14 cellular contexts compared by ENCODE assay signal in genomic region chr4:14111730-14112171, GRCh38.
DNase-seq lines count a peak whose midpoint lies in the region; FAIRE-seq and TF ChIP-seq lines count a peak whose summit lies in the region.
"Had no signal": no experiment of that assay in that cellular context is flagged by ENCODE, and none has a peak within 500 bp of the region (broad histone marks: within the 10 kb centered on the region; RNA-seq: fewer than 3 reads in every experiment).

No MANE protein-coding gene starts in this region.

- no peaks in the 10 kb centered on the region for H4K20me1 ChIP-seq in astrocyte (ENCODE audit: insufficient read depth, low read length)
- H4K20me1 ChIP-seq: BLaER1 had no signal

- peak; percentile 89 for FAIRE-seq in astrocyte (lab: Jason Lieb, UNC)
- FAIRE-seq: G401.6, islet of Langerhans had no signal

- H3K4me3 Mint-ChIP-seq in astrocyte (ENCODE audit: unreplicated experiment) = no peak overlapping the region
- H3K4me3 Mint-ChIP-seq in progenitor cell of endocrine pancreas (ENCODE audit: low read depth) = no peak overlapping the region

- intact Hi-C loops in cardiac septum (cut with DNase I) = no loop called here
- intact Hi-C loops in uterus (cut with DNase I; ENCODE audit: low total_unique reads) = no loop called here

- H3K27ac Mint-ChIP-seq in astrocyte (ENCODE audit: unreplicated experiment) = no peak overlapping the region
- no peak overlapping the region for H3K27ac Mint-ChIP-seq in progenitor cell of endocrine pancreas

- peak overlapping the region; percentile 79 for H3K4me2 ChIP-seq in astrocyte (ENCODE audit: low read length)
- H3K4me2 ChIP-seq: BLaER1 had no signal

- peaks cover 4% of the 10 kb centered on the region for H3K4me1 ChIP-seq in astrocyte (ENCODE audit: insufficient read depth, low read length)
- no peaks in the 10 kb centered on the region for H3K4me1 ChIP-seq in uterus
- H3K4me1 ChIP-seq: BLaER1, body of pancreas, SJCRH30 had no signal

- no peak overlapping the region for H3K27ac ChIP-seq in astrocyte (ENCODE audit: low read depth, low read length)
- no peak overlapping the region for H3K27ac ChIP-seq in uterus
- H3K27ac ChIP-seq: BLaER1, body of pancreas, SJCRH30 had no signal

- H3K9me3 ChIP-seq in astrocyte (ENCODE audit: insufficient read depth, low read depth, low read length) (no peaks in the 10 kb centered on the region), uterus (no peaks in the 10 kb centered on the region)
- H3K9me3 ChIP-seq: body of pancreas, SJCRH30 had no signal

- H3K27me3 Mint-ChIP-seq in astrocyte (ENCODE audit: low read depth, unreplicated experiment) = no peaks in the 10 kb centered on the region
- no peaks in the 10 kb centered on the region for H3K27me3 Mint-ChIP-seq in progenitor cell of endocrine pancreas

- peak overlapping the region; percentile 54 for H3K9ac ChIP-seq in astrocyte (ENCODE audit: low read length)
- H3K9ac ChIP-seq: BLaER1 had no signal

- H3K9me3 Mint-ChIP-seq in astrocyte (ENCODE audit: unreplicated experiment) (peaks cover 2% of the 10 kb centered on the region), progenitor cell of endocrine pancreas (ENCODE audit: low read depth) (peaks cover 9% of the 10 kb centered on the region)

- H3K79me2 ChIP-seq in astrocyte (ENCODE audit: insufficient read depth, low read length) = no peaks in the 10 kb centered on the region

- no peak for TF ChIP-seq CTCF in AG09309 (IDR thresholded peaks at IDR 0.05; ENCODE audit: control insufficient read depth, insufficient read depth, low read depth, low read length, missing control alignments)
- no peak for TF ChIP-seq CTCF in astrocyte (IDR thresholded peaks at IDR 0.05; ENCODE audit: insufficient read depth, low read depth, low read length)
- TF ChIP-seq CTCF in progenitor cell of endocrine pancreas (IDR thresholded peaks at IDR 0.05; ENCODE audit: unreplicated experiment) = no peak
- TF ChIP-seq CTCF in uterus (IDR thresholded peaks at IDR 0.05) = no peak

- H3K27me3 ChIP-seq in astrocyte (ENCODE audit: insufficient read depth, low read length) (no peaks in the 10 kb centered on the region), uterus (no peaks in the 10 kb centered on the region)
- H3K27me3 ChIP-seq: BLaER1, body of pancreas, SJCRH30 had no signal

- H3K4me1 Mint-ChIP-seq in astrocyte (ENCODE audit: low read depth, unreplicated experiment) (peaks cover 5% of the 10 kb centered on the region), progenitor cell of endocrine pancreas (ENCODE audit: low read depth) (peaks cover 2% of the 10 kb centered on the region)

- H3K36me3 ChIP-seq in astrocyte (ENCODE audit: insufficient read depth, low read length) (no peaks in the 10 kb centered on the region), uterus (no peaks in the 10 kb centered on the region)
- H3K36me3 ChIP-seq: BLaER1, SJCRH30 had no signal

- H3K4me3 ChIP-seq in AG09309 (ENCODE audit: control insufficient read depth, low read depth, low read length) = peak overlapping the region; percentile 2; the same call in 1 of the 2 replicates
- peak overlapping the region; percentile 32 for H3K4me3 ChIP-seq in astrocyte (ENCODE audit: insufficient read depth, low read depth, low read length)
- H3K4me3 ChIP-seq in uterus = no peak overlapping the region
- H3K4me3 ChIP-seq: BLaER1, body of pancreas, SJCRH30 had no signal

- H3K36me3 Mint-ChIP-seq in astrocyte (ENCODE audit: low read depth, unreplicated experiment) (no peaks in the 10 kb centered on the region), progenitor cell of endocrine pancreas (ENCODE audit: insufficient read depth) (no peaks in the 10 kb centered on the region)

- TF ChIP-seq POLR2A in uterus (IDR thresholded peaks at IDR 0.05) = no peak

- DNase-seq in AG09309 (ENCODE audit: low read depth) = peak; percentile 67
- peak; percentile 89 for DNase-seq in LHCN-M2 (ENCODE audit: low read depth)
- peak; percentile 56 for DNase-seq in astrocyte (ENCODE audit: low read depth)
- DNase-seq in inferior parietal cortex (ENCODE audit: extremely low spot score) = peak; percentile 17
- no peak for DNase-seq in progenitor cell of endocrine pancreas (ENCODE audit: low spot score, unreplicated experiment)
- no peak for DNase-seq in cardiac septum (ENCODE audit: low spot score)
- DNase-seq in uterus = no peak
- no peak for DNase-seq in hepatic stellate cell (ENCODE audit: low spot score)
- DNase-seq: activated T-cell treated with anti-CD3 and anti-CD28 coated beads, Interleukin-2, amount 50 U/mL, for 1 hour; body of pancreas; SJCRH30 had no signal

- peak overlapping the region; percentile 49 for H2AFZ ChIP-seq in astrocyte (ENCODE audit: low read depth, low read length)

Comparison
In these comparisons a context has a peak if more than half of its experiments do, and no peak if none do; other contexts are left out.
1. DNase-seq: peak in AG09309 (single experiment), LHCN-M2 (single experiment), astrocyte (single experiment) and inferior parietal cortex (single experiment); none in progenitor cell of endocrine pancreas (single experiment), cardiac septum (single experiment), uterus (0 of 2) and hepatic stellate cell (single experiment).
2. H3K4me3 ChIP-seq: peak in AG09309 (single experiment) and astrocyte (single experiment); none in uterus (0 of 2).